ENCODE assay signal across 32 cellular contexts in genomic region chr11:58977470-58977869, GRCh38. TPM values are rescaled to one million over a fixed set of nuclear protein-coding genes. Genes with fewer than 3 reads are reported as not detected.
"Had no signal": no experiment of that assay in that cellular context is flagged by ENCODE, and none has a peak within 500 bp of the region (broad histone marks: within the 10 kb centered on the region; RNA-seq: fewer than 3 reads in every experiment).

No MANE protein-coding gene starts in this region.

- H3K9me3 ChIP-seq: ascending aorta had no signal

- DNase-seq: activated B cell treated with CpG ODN at 0.5 μM for 24 hours; activated CD4-positive, alpha-beta memory T cell treated with anti-CD3 and anti-CD28 coated beads, Interleukin-2, amount 10 ng/mL, durations not matched to agents 7 days and 5 days; activated CD4-positive, alpha-beta T cell treated with anti-CD3 and anti-CD28 coated beads for 4 hours; activated CD4-positive, alpha-beta T cell treated with anti-CD3 and anti-CD28 coated beads, Interleukin-2, amount 10 ng/mL, durations not matched to agents 7 days and 5 days; activated CD4-positive, alpha-beta T cell treated with anti-CD3 and anti-CD28 coated beads, Interleukin-2, amount 50 U/mL, for 48 hours; activated CD4-positive, CD25-positive, alpha-beta regulatory T cell treated with anti-CD3 and anti-CD28 coated beads, Interleukin-2, amount 50 U/mL, for 72 hours; activated CD8-positive, alpha-beta memory T cell treated with anti-CD3 and anti-CD28 coated beads for 24 hours; activated CD8-positive, alpha-beta memory T cell treated with anti-CD3 and anti-CD28 coated beads, Interleukin-2, amount 10 ng/mL, durations not matched to agents 7 days and 5 days; activated CD8-positive, alpha-beta memory T cell treated with anti-CD3 and anti-CD28 coated beads, Interleukin-2, amount 50 U/mL, for 48 hours; activated CD8-positive, alpha-beta T cell treated with anti-CD3 and anti-CD28 coated beads, Interleukin-2, amount 10 ng/mL, durations not matched to agents 7 days and 5 days; activated effector memory CD4-positive, alpha-beta T cell treated with Interleukin-2 at 50 U/mL for 16 hours; activated gamma-delta T cell; activated naive CD4-positive, alpha-beta T cell treated with anti-CD3 and anti-CD28 coated beads, Interleukin-2, amount 10 ng/mL, durations not matched to agents 7 days and 5 days; activated naive CD4-positive, alpha-beta T cell treated with Interleukin-2 at 50 U/mL for 16 hours; activated naive CD8-positive, alpha-beta T cell treated with anti-CD3 and anti-CD28 coated beads, Interleukin-2, amount 10 ng/mL, durations not matched to agents 7 days and 5 days; activated naive CD8-positive, alpha-beta T cell treated with anti-CD3 and anti-CD28 coated beads, Interleukin-2, amount 50 U/mL, for 24 hours; activated T-cell treated with anti-CD3 and anti-CD28 coated beads, Interleukin-2, amount 50 U/mL, for 24 hours; activated T-cell treated with anti-CD3 and anti-CD28 coated beads, Interleukin-2, amount 50 U/mL, for 48 hours; amygdala; anterior cingulate cortex; caudate nucleus; cerebellar nuclear complex; T-helper 1 cell; T-helper 2 cell; T-helper 9 cell had no signal

- H3K27me3 ChIP-seq: ascending aorta, cardiac muscle cell had no signal

- FAIRE-seq: bronchial epithelial cell, TTC549 had no signal

- H3K4me1 ChIP-seq: ascending aorta had no signal

- H3K4me3 ChIP-seq: ascending aorta, cardiac muscle cell had no signal

- H3K27ac ChIP-seq: ascending aorta, cardiac muscle cell, VCaP had no signal

- H3K36me3 ChIP-seq: ascending aorta, cardiac muscle cell had no signal

- ATAC-seq: activated CD8-positive, alpha-beta memory T cell treated with anti-CD3 and anti-CD28 coated beads, Interleukin-2, amount 10 ng/mL, durations not matched to agents 7 days and 5 days; activated CD8-positive, alpha-beta T cell treated with anti-CD3 and anti-CD28 coated beads, Interleukin-2, amount 10 ng/mL, durations not matched to agents 7 days and 5 days; activated naive CD8-positive, alpha-beta T cell treated with anti-CD3 and anti-CD28 coated beads, Interleukin-2, amount 50 U/mL, for 24 hours had no signal

RNA-seq across cellular contexts. Expression of gene GLYATL1, which starts 38.2 kb away (rescaled TPM):
- total RNA-seq: activated B cell treated with CpG ODN at 0.5 μM for 24 hours; activated CD4-positive, alpha-beta memory T cell treated with anti-CD3 and anti-CD28 coated beads, Interleukin-2, amount 10 ng/mL, durations not matched to agents 7 days and 5 days; activated CD4-positive, alpha-beta T cell treated with anti-CD3 and anti-CD28 coated beads, Interleukin-2, amount 10 ng/mL, durations not matched to agents 7 days and 5 days; activated CD8-positive, alpha-beta memory T cell treated with anti-CD3 and anti-CD28 coated beads, Interleukin-2, amount 10 ng/mL, durations not matched to agents 7 days and 5 days; activated CD8-positive, alpha-beta T cell treated with anti-CD3 and anti-CD28 coated beads, Interleukin-2, amount 10 ng/mL, durations not matched to agents 7 days and 5 days; activated naive CD8-positive, alpha-beta T cell treated with anti-CD3 and anti-CD28 coated beads, Interleukin-2, amount 10 ng/mL, durations not matched to agents 7 days and 5 days; activated T-helper 2 cell treated with anti-CD3 and anti-CD28 coated beads, Interferon-gamma antibody, Interleukin-2, Interleukin-4, amounts not matched to agents 10 μg/mL and 5 μg/mL and 100 μg/mL, durations not matched to agents 14 hours and 24 hours and 36 hours; bronchial epithelial cell; chondrocyte had no signal
